Comparison of ENCODE assay signal across 8 cellular contexts in the genomic region with DNA sequence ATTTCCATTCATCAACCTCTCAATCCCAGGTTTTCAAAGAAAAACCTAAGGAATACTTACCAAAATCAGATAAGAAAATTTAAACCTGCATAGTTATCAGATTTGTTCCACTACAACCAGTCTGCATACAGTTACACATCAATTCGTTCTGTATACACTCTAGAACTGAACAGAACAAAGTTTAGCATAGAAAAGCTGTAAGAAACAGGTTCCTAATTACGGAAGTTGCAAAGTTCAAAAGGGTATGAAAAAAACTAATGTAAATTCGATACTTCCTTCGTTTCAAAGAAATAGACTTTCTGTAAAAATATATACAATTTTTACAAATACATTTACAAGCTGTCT. TPM values are rescaled to one million over a fixed set of nuclear protein-coding genes. Genes with fewer than 3 reads are reported as not detected.
A peak's percentile ranks its signal among the peaks of the same experiment; 100 is the strongest.
DNase-seq lines count a peak whose midpoint lies in the region; ATAC-seq and TF ChIP-seq lines count a peak whose summit lies in the region.

No MANE protein-coding gene starts in this region.

- TF ChIP-seq POLR2A in gastroesophageal sphincter (IDR thresholded peaks at IDR 0.05), result no peak

- H3K4me2 ChIP-seq in skeletal muscle satellite cell (ENCODE audit: low read length), result peak overlapping the region; percentile 91

- H3K4me3 ChIP-seq in H7 (ENCODE audit: insufficient read depth, low read depth, low read length) (peak overlapping the region; percentile 99), WI38 (ENCODE audit: low read depth, low read length) (peak overlapping the region; percentile 95), gastroesophageal sphincter (peak overlapping the region; percentile 85 to 97), skeletal muscle satellite cell (ENCODE audit: low read length) (peak overlapping the region; percentile 96)

- DNase-seq in H7, result no peak
- DNase-seq in caudate nucleus (lab: John Stamatoyannopoulos, UW), result no peak
- DNase-seq in AG08395 (ENCODE audit: low spot score), result no peak

- TF ChIP-seq EP300 in gastroesophageal sphincter (IDR thresholded peaks at IDR 0.05), result no peak

- TF ChIP-seq CTCF in WI38 (IDR thresholded peaks at IDR 0.05; ENCODE audit: low read depth, low read length), result no peak
- TF ChIP-seq CTCF in gastroesophageal sphincter (IDR thresholded peaks at IDR 0.05), result no peak

- WGBS in gastroesophageal sphincter (ENCODE audit: low coverage in 1 of 2), 2 donors, result 0% methylated on average over 4 of the region's 4 CpGs

- no peaks in the 10 kb centered on the region for H3K27me3 ChIP-seq in H7 (ENCODE audit: control insufficient read depth, insufficient read depth, low read length)
- H3K27me3 ChIP-seq in gastroesophageal sphincter, result no peaks in the 10 kb centered on the region
- no peaks in the 10 kb centered on the region for H3K27me3 ChIP-seq in skeletal muscle satellite cell (ENCODE audit: control insufficient read depth, insufficient read depth, low read length)

- H3K9ac ChIP-seq in skeletal muscle satellite cell (ENCODE audit: low read depth, low read length), result peak overlapping the region; percentile 100

- peak overlapping the region; percentile 87 to 100 (median 100) for H3K27ac ChIP-seq in gastroesophageal sphincter
- H3K27ac ChIP-seq in caudate nucleus (ENCODE audit: low read depth, low read length), result no peak overlapping the region

- ATAC-seq in gastroesophageal sphincter (no peak), HG02981 (IDR thresholded peaks at IDR 0.05; ENCODE audit: unreplicated experiment) (no peak), HG02852 (IDR thresholded peaks at IDR 0.05; ENCODE audit: unreplicated experiment) (no peak)

- peaks cover 31% of the 10 kb centered on the region for H3K36me3 ChIP-seq in H7 (replicated peaks; ENCODE audit: control insufficient read depth, insufficient read depth, low read length)
- H3K36me3 ChIP-seq in gastroesophageal sphincter, result peaks cover 0 to 62% of the 10 kb centered on the region in 2 donors
- H3K36me3 ChIP-seq in skeletal muscle satellite cell (ENCODE audit: insufficient read depth, low read length), result peaks cover 70% of the 10 kb centered on the region

- H3K9me3 ChIP-seq in gastroesophageal sphincter, result no peaks in the 10 kb centered on the region
- no peaks in the 10 kb centered on the region for H3K9me3 ChIP-seq in skeletal muscle satellite cell (replicated peaks; ENCODE audit: low read length)

- H3K4me1 ChIP-seq in gastroesophageal sphincter (peaks cover 11 to 55% (median 33%) of the 10 kb centered on the region in 3 donors), skeletal muscle satellite cell (ENCODE audit: control insufficient read depth, insufficient read depth, low read length) (peaks cover 35% of the 10 kb centered on the region)

RNA-seq across cellular contexts. Expression of a gene that starts 3.1 kb away (rescaled TPM):
- total RNA-seq in H7 (2014; rRNA removed; shearing (Covaris generic)), result 165 and 234 TPM in 2 replicates
- 100 to 1,000 TPM; 212 to 353 (median 317) TPM for total RNA-seq in gastroesophageal sphincter
- total RNA-seq in skeletal muscle satellite cell (2012; rRNA removed), result 285 and 293 TPM in 2 replicates

RNA-seq across cellular contexts. Expression of a gene that starts 27.1 kb away (rescaled TPM):
- 4.2 and 8.1 TPM in 2 replicates for total RNA-seq in H7 (2014; rRNA removed; shearing (Covaris generic))
- total RNA-seq in gastroesophageal sphincter, result 10 to 100 TPM; 27.1 to 66.5 (median 36.3) TPM
- 12.9 and 14.6 TPM in 2 replicates for total RNA-seq in skeletal muscle satellite cell (2012; rRNA removed)

RNA-seq across cellular contexts. Expression of a gene that starts 53.1 kb away (rescaled TPM):
- 373 and 448 TPM in 2 replicates for total RNA-seq in H7 (2014; rRNA removed; shearing (Covaris generic))
- 100 to 1,000 TPM; 154 to 191 (median 167) TPM for total RNA-seq in gastroesophageal sphincter
- total RNA-seq in skeletal muscle satellite cell (2012; rRNA removed), result 71.9 and 79.3 TPM in 2 replicates
